In the genomic region with DNA sequence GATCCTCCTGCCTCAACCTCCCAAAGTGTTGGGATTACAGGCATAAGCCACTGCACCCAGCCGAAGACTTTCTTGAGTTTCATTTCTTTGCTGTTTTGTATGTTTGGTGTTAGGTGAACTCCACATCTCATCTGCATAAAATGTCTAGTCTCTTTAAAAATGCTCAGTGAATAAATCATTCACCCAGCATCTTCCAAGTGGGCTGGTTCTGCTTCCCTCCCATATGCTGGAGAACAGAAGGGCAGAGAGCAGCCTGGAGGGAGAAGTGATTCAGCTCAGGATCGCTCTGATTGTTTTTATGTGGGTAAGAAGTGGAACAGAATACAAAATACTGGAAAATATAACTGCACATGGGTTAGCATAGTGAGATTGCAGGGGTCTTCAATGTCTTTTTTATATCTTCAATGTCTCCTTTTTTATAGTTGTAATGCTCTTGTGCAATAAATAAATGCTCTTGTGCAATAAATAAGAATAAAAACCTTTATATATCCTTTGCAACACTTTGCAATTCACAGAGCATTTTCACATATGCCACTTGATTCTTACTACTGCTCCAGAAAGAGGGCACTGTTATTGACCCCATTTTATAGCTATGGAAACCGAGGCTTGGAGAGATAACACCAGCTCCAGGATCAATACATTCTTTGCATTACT, we compare ENCODE assay signal across 18 cellular contexts.
DNase-seq lines count a peak whose midpoint lies in the region; ATAC-seq, FAIRE-seq and TF ChIP-seq lines count a peak whose summit lies in the region.
"Had no signal": no experiment of that assay in that cellular context is flagged by ENCODE, and none has a peak within 500 bp of the region (broad histone marks: within the 10 kb centered on the region; RNA-seq: fewer than 3 reads in every experiment).

No MANE protein-coding gene starts in this region.

- H2AK5ac ChIP-seq in neuronal stem cell (ENCODE audit: low read depth, low read length), result no peak overlapping the region

- H3K79me2 ChIP-seq in fibroblast of lung (ENCODE audit: control insufficient read depth, insufficient read depth, low read length), result no peaks in the 10 kb centered on the region
- no peaks in the 10 kb centered on the region for H3K79me2 ChIP-seq in osteoblast (ENCODE audit: insufficient read depth, low read length)

- H2BK120ac ChIP-seq in neuronal stem cell (ENCODE audit: low read depth, low read length), result no peak overlapping the region

- H3K27me3 ChIP-seq in fibroblast of lung (ENCODE audit: control insufficient read depth, insufficient read depth, low read length), result no peaks in the 10 kb centered on the region
- no peaks in the 10 kb centered on the region for H3K27me3 ChIP-seq in osteoblast (ENCODE audit: insufficient read depth, low read length)
- no peaks in the 10 kb centered on the region for H3K27me3 ChIP-seq in neuronal stem cell (ENCODE audit: control insufficient read depth in 3 of 3, insufficient read depth in 3 of 3, low read depth in 1 of 3, low read length in 3 of 3)
- H3K27me3 ChIP-seq in Peyer's patch, result no peaks in the 10 kb centered on the region
- H3K27me3 ChIP-seq: BLaER1, uterus had no signal

- H4K20me1 ChIP-seq in fibroblast of lung (ENCODE audit: control insufficient read depth, extremely low read depth, insufficient read depth, low read length), result no peaks in the 10 kb centered on the region
- no peaks in the 10 kb centered on the region for H4K20me1 ChIP-seq in osteoblast (ENCODE audit: insufficient read depth, low read length)
- H4K20me1 ChIP-seq: BLaER1 had no signal

- H3K4me2 ChIP-seq in fibroblast of lung (ENCODE audit: extremely low read depth, insufficient read depth, low read length) (no peak overlapping the region), osteoblast (ENCODE audit: insufficient read depth, low read length) (peak overlapping the region; percentile 10), neuronal stem cell (ENCODE audit: insufficient read depth, low read length, poor library complexity, severe bottlenecking) (no peak overlapping the region)
- H3K4me2 ChIP-seq: BLaER1 had no signal

- H3K9me3 ChIP-seq in fibroblast of lung (ENCODE audit: control insufficient read depth, insufficient read depth, low read depth, low read length), result no peaks in the 10 kb centered on the region
- H3K9me3 ChIP-seq in osteoblast (ENCODE audit: low read depth, low read length), result no peaks in the 10 kb centered on the region
- H3K9me3 ChIP-seq in mucosa of descending colon, result no peaks in the 10 kb centered on the region
- no peaks in the 10 kb centered on the region for H3K9me3 ChIP-seq in neuronal stem cell (replicated peaks in 1 of 2; ENCODE audit: control insufficient read depth in 2 of 2, insufficient read depth in 1 of 2, low read depth in 1 of 2, low read length in 2 of 2)
- H3K9me3 ChIP-seq in Peyer's patch, result no peaks in the 10 kb centered on the region
- H3K9me3 ChIP-seq: BLaER1, uterus had no signal

- H2AFZ ChIP-seq in fibroblast of lung (ENCODE audit: low read length), result no peak overlapping the region
- no peak overlapping the region for H2AFZ ChIP-seq in osteoblast (ENCODE audit: low read length)
- no peak overlapping the region for H2AFZ ChIP-seq in neuronal stem cell (ENCODE audit: low read length)

- no CpG with 5 or more reads among the region's 3 CpGs for WGBS in neuronal stem cell (ENCODE audit: extremely low coverage in 2 of 2, insufficient read length in 2 of 2, insufficient replicate concordance in 1 of 2), 2 donors

- H3K79me1 ChIP-seq in neuronal stem cell (ENCODE audit: low read depth, low read length), result no peaks in the 10 kb centered on the region

- DNase-seq in AG20443 (ENCODE audit: low spot score), result peak; percentile 59
- DNase-seq in RCC 7860 (ENCODE audit: low spot score), result peak; percentile 65
- DNase-seq in fibroblast of lung (ENCODE audit: low read depth in 2 of 2), result peak; percentile 75 to 90
- DNase-seq in osteoblast (ENCODE audit: insufficient read length, low spot score, missing footprints), result no peak
- DNase-seq in mucosa of descending colon, result no peak
- no peak for DNase-seq in neuronal stem cell (ENCODE audit: low spot score)
- DNase-seq in Peyer's patch, result no peak
- DNase-seq: amniotic stem cell; DMS153; Kasumi-1; left ventricle myocardium superior; naive thymus-derived CD4-positive, alpha-beta T cell; NCI-H1694 treated with DMSO at 0.1 percent for 48 hours; NCI-H510A; uterus; WERI-Rb-1 had no signal

- no peak overlapping the region for H4K91ac ChIP-seq in neuronal stem cell (ENCODE audit: low read depth, low read length, poor library complexity)

- H3K4ac ChIP-seq in neuronal stem cell (ENCODE audit: low read length), result no peak overlapping the region

- H3K23ac ChIP-seq in neuronal stem cell (ENCODE audit: low read depth, low read length, poor library complexity), result no peak overlapping the region

- intact Hi-C loops in mucosa of descending colon (cut with DNase I, micrococcal nuclease), result no loop called here

- H2BK5ac ChIP-seq in neuronal stem cell (ENCODE audit: low read length), result no peak overlapping the region

- no peak overlapping the region for H3K4me3 ChIP-seq in fibroblast of lung (replicated peaks in 1 of 4; ENCODE audit: control extremely low read depth in 1 of 4, insufficient read depth in 1 of 4, low read depth in 3 of 4, low read length in 4 of 4)
- no peak overlapping the region for H3K4me3 ChIP-seq in osteoblast (ENCODE audit: insufficient read depth, low read length)
- no peak overlapping the region for H3K4me3 ChIP-seq in mucosa of descending colon
- H3K4me3 ChIP-seq in neuronal stem cell (ENCODE audit: low read length in 2 of 2), result no peak overlapping the region
- no peak overlapping the region for H3K4me3 ChIP-seq in Peyer's patch
- H3K4me3 ChIP-seq: BLaER1, uterus had no signal

- TF ChIP-seq CTCF in fibroblast of lung (conservative IDR thresholded peaks at IDR 0.05 in 1 of 2, IDR thresholded peaks at IDR 0.05 in 1 of 2; ENCODE audit: low read depth in 1 of 2, low read length in 2 of 2) (no peak), osteoblast (IDR thresholded peaks at IDR 0.05; ENCODE audit: extremely low read depth, low read depth, low read length) (no peak), mucosa of descending colon (IDR thresholded peaks at IDR 0.05) (no peak), Peyer's patch (IDR thresholded peaks at IDR 0.05) (no peak)

- no peak overlapping the region for H3K14ac ChIP-seq in neuronal stem cell (ENCODE audit: low read length)

- H3K27ac ChIP-seq in fibroblast of lung (ENCODE audit: insufficient read depth, low read length), result no peak overlapping the region
- H3K27ac ChIP-seq in osteoblast (ENCODE audit: low read depth, low read length), result peak overlapping the region; percentile 25
- H3K27ac ChIP-seq in neuronal stem cell (replicated peaks; ENCODE audit: low read length), result no peak overlapping the region
- H3K27ac ChIP-seq in Peyer's patch, result no peak overlapping the region
- H3K27ac ChIP-seq: BLaER1, uterus, WERI-Rb-1 had no signal

- peaks cover 16% of the 10 kb centered on the region for H3K4me1 ChIP-seq in fibroblast of lung (ENCODE audit: control insufficient read depth, extremely low read depth, insufficient read depth, low read length)
- H3K4me1 ChIP-seq in osteoblast (ENCODE audit: insufficient read depth, low read length), result peaks cover 37% of the 10 kb centered on the region
- H3K4me1 ChIP-seq in mucosa of descending colon (ENCODE audit: low read depth), result no peaks in the 10 kb centered on the region
- H3K4me1 ChIP-seq in neuronal stem cell (ENCODE audit: control insufficient read depth in 2 of 2, insufficient read depth in 1 of 2, low read depth in 1 of 2, low read length in 2 of 2), result peaks cover 0 to 6% of the 10 kb centered on the region in 2 donors
- no peaks in the 10 kb centered on the region for H3K4me1 ChIP-seq in Peyer's patch
- H3K4me1 ChIP-seq: BLaER1, uterus had no signal

- H2BK12ac ChIP-seq in neuronal stem cell (ENCODE audit: low read length), result no peak overlapping the region

- peaks cover 2% of the 10 kb centered on the region for H3K36me3 ChIP-seq in fibroblast of lung (ENCODE audit: control insufficient read depth, insufficient read depth, low read length)
- H3K36me3 ChIP-seq in osteoblast (ENCODE audit: insufficient read depth, low read length), result no peaks in the 10 kb centered on the region
- no peaks in the 10 kb centered on the region for H3K36me3 ChIP-seq in mucosa of descending colon (ENCODE audit: low read depth)
- H3K36me3 ChIP-seq in neuronal stem cell (replicated peaks in 1 of 2; ENCODE audit: control insufficient read depth in 2 of 2, insufficient read depth in 2 of 2, low read length in 2 of 2), result no peaks in the 10 kb centered on the region
- no peaks in the 10 kb centered on the region for H3K36me3 ChIP-seq in Peyer's patch
- H3K36me3 ChIP-seq: BLaER1, uterus, WERI-Rb-1 had no signal

- H3K9ac ChIP-seq in fibroblast of lung (ENCODE audit: insufficient read depth, low read length), result no peak overlapping the region
- H3K9ac ChIP-seq in neuronal stem cell (ENCODE audit: low read depth, low read length, poor library complexity), result no peak overlapping the region
- H3K9ac ChIP-seq: BLaER1 had no signal

- peak; percentile 86 for FAIRE-seq in RCC 7860 (lab: Jason Lieb, UNC)

- H2BK15ac ChIP-seq in neuronal stem cell (ENCODE audit: low read length), result no peak overlapping the region

- no peak overlapping the region for H3K18ac ChIP-seq in neuronal stem cell (ENCODE audit: low read length)

- ATAC-seq in HG03354 (IDR thresholded peaks at IDR 0.05; ENCODE audit: poor library complexity, severe bottlenecking, unreplicated experiment) (no peak), mucosa of descending colon (no peak)
- ATAC-seq: left ventricle myocardium superior; naive thymus-derived CD4-positive, alpha-beta T cell had no signal

- H4K8ac ChIP-seq in neuronal stem cell (ENCODE audit: low read depth, low read length), result no peak overlapping the region

- TF ChIP-seq POLR2A in Peyer's patch (IDR thresholded peaks at IDR 0.05), result no peak

Comparison
In these comparisons a context has a peak if more than half of its experiments do, and no peak if none do; other contexts are left out.
1. DNase-seq: peak in AG20443 (single experiment), RCC 7860 (single experiment) and fibroblast of lung (2 of 2); none in osteoblast (single experiment), mucosa of descending colon (0 of 3), neuronal stem cell (single experiment) and Peyer's patch (0 of 3).